In the genomic region with DNA sequence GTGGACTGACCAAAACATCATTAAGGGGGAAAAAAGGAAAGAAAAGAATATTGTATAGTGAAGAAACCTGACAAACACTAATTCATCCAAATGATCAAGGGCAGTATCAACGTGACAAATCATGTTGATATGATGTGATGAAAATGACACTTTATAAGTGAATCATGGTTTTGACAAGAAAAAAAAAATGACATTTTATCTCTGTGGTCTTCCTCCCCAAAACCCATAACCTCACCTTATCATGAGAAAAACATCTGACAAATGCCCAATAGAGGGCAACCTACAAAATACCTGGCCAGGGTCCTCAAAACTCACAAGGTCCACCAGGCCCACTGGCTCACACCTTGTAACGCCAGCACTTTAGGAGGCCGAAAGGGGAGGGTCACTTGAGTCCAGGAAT, we compare ENCODE assay signal across 3 cellular contexts.
TF ChIP-seq lines count a peak whose summit lies in the region.

No MANE protein-coding gene starts in this region.

TF ChIP-seq in GM23338, 12 proteins besides CTCF, POLR2A, EP300 and RAD21 (continued from another document and continues in another):
- TF ChIP-seq NANOG (IDR thresholded peaks at IDR 0.05; ENCODE audit: borderline replicate concordance) = no peak
- no peak for TF ChIP-seq ZNF462 (CRISPR knock-in tag; IDR thresholded peaks at IDR 0.05)
- no peak for TF ChIP-seq POLR2AphosphoS5 (IDR thresholded peaks at IDR 0.05; ENCODE audit: low read depth)
- TF ChIP-seq JUNB (IDR thresholded peaks at IDR 0.05; ENCODE audit: unreplicated experiment) = no peak

TF ChIP-seq in liver, 16 proteins besides CTCF, POLR2A, EP300 and RAD21 (continued from another document):
- TF ChIP-seq MAX (IDR thresholded peaks at IDR 0.05) = no peak
- no peak for TF ChIP-seq FOXA2 (IDR thresholded peaks at IDR 0.05)

TF ChIP-seq in SK-N-SH treated with all-trans-retinoic acid at 6 μM for 48 hours, 23 proteins besides CTCF, POLR2A, EP300 and RAD21 (continued from another document):
- TF ChIP-seq, protein P1, sequence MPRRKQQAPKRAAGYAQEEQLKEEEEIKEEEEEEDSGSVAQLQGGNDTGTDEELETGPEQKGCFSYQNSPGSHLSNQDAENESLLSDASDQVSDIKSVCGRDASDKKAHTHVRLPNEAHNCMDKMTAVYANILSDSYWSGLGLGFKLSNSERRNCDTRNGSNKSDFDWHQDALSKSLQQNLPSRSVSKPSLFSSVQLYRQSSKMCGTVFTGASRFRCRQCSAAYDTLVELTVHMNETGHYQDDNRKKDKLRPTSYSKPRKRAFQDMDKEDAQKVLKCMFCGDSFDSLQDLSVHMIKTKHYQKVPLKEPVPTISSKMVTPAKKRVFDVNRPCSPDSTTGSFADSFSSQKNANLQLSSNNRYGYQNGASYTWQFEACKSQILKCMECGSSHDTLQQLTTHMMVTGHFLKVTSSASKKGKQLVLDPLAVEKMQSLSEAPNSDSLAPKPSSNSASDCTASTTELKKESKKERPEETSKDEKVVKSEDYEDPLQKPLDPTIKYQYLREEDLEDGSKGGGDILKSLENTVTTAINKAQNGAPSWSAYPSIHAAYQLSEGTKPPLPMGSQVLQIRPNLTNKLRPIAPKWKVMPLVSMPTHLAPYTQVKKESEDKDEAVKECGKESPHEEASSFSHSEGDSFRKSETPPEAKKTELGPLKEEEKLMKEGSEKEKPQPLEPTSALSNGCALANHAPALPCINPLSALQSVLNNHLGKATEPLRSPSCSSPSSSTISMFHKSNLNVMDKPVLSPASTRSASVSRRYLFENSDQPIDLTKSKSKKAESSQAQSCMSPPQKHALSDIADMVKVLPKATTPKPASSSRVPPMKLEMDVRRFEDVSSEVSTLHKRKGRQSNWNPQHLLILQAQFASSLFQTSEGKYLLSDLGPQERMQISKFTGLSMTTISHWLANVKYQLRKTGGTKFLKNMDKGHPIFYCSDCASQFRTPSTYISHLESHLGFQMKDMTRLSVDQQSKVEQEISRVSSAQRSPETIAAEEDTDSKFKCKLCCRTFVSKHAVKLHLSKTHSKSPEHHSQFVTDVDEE (CRISPR knock-in tag; IDR thresholded peaks at IDR 0.05) = no peak
- TF ChIP-seq GLIS3 (CRISPR knock-in tag; IDR thresholded peaks at IDR 0.05) = no peak
- no peak for TF ChIP-seq CSDC2 (CRISPR knock-in tag; IDR thresholded peaks at IDR 0.05)
- no peak for TF ChIP-seq ZNF565 (CRISPR knock-in tag; conservative IDR thresholded peaks at IDR 0.05; ENCODE audit: low read depth)
- TF ChIP-seq BACH2 (CRISPR knock-in tag; IDR thresholded peaks at IDR 0.05; ENCODE audit: borderline replicate concordance) = no peak
- no peak for TF ChIP-seq RARB (CRISPR knock-in tag; IDR thresholded peaks at IDR 0.05)
